In genomic region chr15:42198516-42198915, GRCh38 we compare ENCODE assay signal across 2 cellular contexts.
TF ChIP-seq lines count a peak whose summit lies in the region.

No MANE protein-coding gene starts in this region.

TF ChIP-seq in HepG2, 621 proteins besides CTCF, POLR2A, EP300 and RAD21:
- TF ChIP-seq ZBTB40 (IDR thresholded peaks at IDR 0.05): 0 out of 2 replicates have a peak, but pooled peaks have one; percentile 12
- TF ChIP-seq ZBTB40 (CRISPR knock-in tag; IDR thresholded peaks at IDR 0.05): peak; percentile 83
- TF ChIP-seq DBP (CRISPR knock-in tag; IDR thresholded peaks at IDR 0.05; ENCODE audit: not compliant biosample characterization): no peak
- TF ChIP-seq TEAD3 (CRISPR knock-in tag; optimal IDR thresholded peaks at IDR 0.05; ENCODE audit: borderline replicate concordance): no peak
- TF ChIP-seq RNF219 (CRISPR knock-in tag; IDR thresholded peaks at IDR 0.05): no peak

TF ChIP-seq in GM12878, 131 proteins besides CTCF, POLR2A, EP300 and RAD21:
- TF ChIP-seq ZBTB40 (IDR thresholded peaks at IDR 0.05; ENCODE audit: borderline replicate concordance) (peak; percentile 74), ZBTB33 (IDR thresholded peaks at IDR 0.05) (no peak)
